20 cellular contexts compared by ENCODE assay signal in the genomic region with DNA sequence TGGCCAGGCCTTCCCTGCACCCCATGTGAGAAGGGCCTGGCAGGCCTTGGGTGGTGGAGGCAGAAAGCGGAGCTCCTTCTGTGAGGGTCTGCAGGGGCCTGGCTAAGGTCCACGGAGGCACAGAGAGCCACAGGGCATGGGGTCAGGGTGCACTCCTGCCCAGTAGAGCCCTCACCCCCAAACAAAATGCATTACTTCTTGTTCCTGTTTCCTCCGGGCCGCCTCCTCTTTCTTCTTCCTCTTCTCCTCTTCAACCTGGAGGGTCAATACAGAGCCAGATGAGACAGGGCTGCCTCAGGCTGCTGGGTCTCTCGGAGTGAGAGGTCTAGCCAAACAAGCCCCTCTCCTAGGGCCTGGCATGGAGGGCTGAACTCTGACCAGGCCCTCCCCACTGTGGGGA. TPM values are rescaled to one million over a fixed set of nuclear protein-coding genes. Genes with fewer than 3 reads are reported as not detected.
DNase-seq lines count a peak whose midpoint lies in the region; ATAC-seq and TF ChIP-seq lines count a peak whose summit lies in the region.
"Had no signal": no experiment of that assay in that cellular context is flagged by ENCODE, and none has a peak within 500 bp of the region (broad histone marks: within the 10 kb centered on the region; RNA-seq: fewer than 3 reads in every experiment).

No MANE protein-coding gene starts in this region.

- no peak overlapping the region for H3K4me3 Mint-ChIP-seq in activated CD4-positive, alpha-beta T cell treated with anti-CD3 and anti-CD28 coated beads, Interleukin-2, amount 10 ng/mL, durations not matched to agents 7 days and 5 days
- no peak overlapping the region for H3K4me3 Mint-ChIP-seq in effector memory CD8-positive, alpha-beta T cell
- H3K4me3 Mint-ChIP-seq in Calu3 (ENCODE audit: low read depth, unreplicated experiment), result no peak overlapping the region
- H3K4me3 Mint-ChIP-seq: activated B cell treated with CpG ODN at 0.5 μM for 24 hours, T-cell had no signal

- peaks cover 54% of the 10 kb centered on the region for H3K36me3 Mint-ChIP-seq in activated CD4-positive, alpha-beta T cell treated with anti-CD3 and anti-CD28 coated beads, Interleukin-2, amount 10 ng/mL, durations not matched to agents 7 days and 5 days (ENCODE audit: low read depth)
- peaks cover 55% of the 10 kb centered on the region for H3K36me3 Mint-ChIP-seq in effector memory CD8-positive, alpha-beta T cell (ENCODE audit: insufficient read depth)
- peaks cover 54% of the 10 kb centered on the region for H3K36me3 Mint-ChIP-seq in Calu3 (ENCODE audit: insufficient read depth, unreplicated experiment)

- no peak for DNase-seq in activated CD4-positive, alpha-beta T cell treated with anti-CD3 and anti-CD28 coated beads, Interleukin-2, amount 10 ng/mL, durations not matched to agents 7 days and 5 days
- no peak for DNase-seq in activated CD4-positive, alpha-beta T cell treated with anti-CD3 and anti-CD28 coated beads for 4 hours
- DNase-seq in RWPE2 (ENCODE audit: low spot score), result no peak
- DNase-seq in effector memory CD8-positive, alpha-beta T cell, result no peak
- DNase-seq in substantia nigra (lab: John Stamatoyannopoulos, UW), result no peak
- DNase-seq in GM10248 (ENCODE audit: extremely low spot score), result no peak
- DNase-seq in Calu3, result no peak
- DNase-seq in NCI-H1048 (lab: John Stamatoyannopoulos, UW), result no peak
- DNase-seq: activated B cell treated with CpG ODN at 0.5 μM for 24 hours; activated effector memory CD4-positive, alpha-beta T cell treated with anti-CD3 and anti-CD28 coated beads, Interleukin-2, amount 50 U/mL, for 16 hours; islet precursor cell; KBM-7; naive B cell; NCI-H526 treated with DMSO at 0.1 percent for 48 hours; RPMI8226; small intestine; stimulated activated CD4-positive, alpha-beta T cell treated with anti-CD3 and anti-CD28 coated beads, Interleukin-4, amount 100 ng/mL, for 4 hours had no signal

- peaks cover 32% of the 10 kb centered on the region for H3K4me1 ChIP-seq in RWPE2 (ENCODE audit: insufficient read depth, poor library complexity, severe bottlenecking)

- no peak overlapping the region for H3K4me3 ChIP-seq in RWPE2 (ENCODE audit: severe bottlenecking)
- H3K4me3 ChIP-seq: hepatocyte, lung had no signal

- peaks cover 11% of the 10 kb centered on the region for H3K4me1 Mint-ChIP-seq in activated CD4-positive, alpha-beta T cell treated with anti-CD3 and anti-CD28 coated beads, Interleukin-2, amount 10 ng/mL, durations not matched to agents 7 days and 5 days
- H3K4me1 Mint-ChIP-seq in effector memory CD8-positive, alpha-beta T cell (ENCODE audit: low read depth in 2 of 2), result peaks cover 0 to 5% of the 10 kb centered on the region in 2 donors
- H3K4me1 Mint-ChIP-seq in Calu3 (ENCODE audit: low read depth, unreplicated experiment), result peaks cover 41% of the 10 kb centered on the region
- H3K4me1 Mint-ChIP-seq: activated B cell treated with CpG ODN at 0.5 μM for 24 hours had no signal

- no TSS peak for BruUV-seq in Calu3 (replicated peaks; lab: Mats Ljungman, UMichigan)

- H3K27me3 ChIP-seq in RWPE2 (ENCODE audit: insufficient read depth, poor library complexity, severe bottlenecking), result no peaks in the 10 kb centered on the region
- H3K27me3 ChIP-seq: hepatocyte had no signal

- no peaks in the 10 kb centered on the region for H3K9me3 ChIP-seq in RWPE2 (ENCODE audit: severe bottlenecking)

- POLR2A ChIA-PET in activated CD4-positive, alpha-beta T cell treated with anti-CD3 and anti-CD28 coated beads, Interleukin-2, amount 10 ng/mL, durations not matched to agents 7 days and 5 days (lab: Charles Lee), result no interaction called here
- POLR2A ChIA-PET in GM10248 (lab: Yijun Ruan, JAX), result no interaction called here

- CTCF ChIA-PET in activated CD4-positive, alpha-beta T cell treated with anti-CD3 and anti-CD28 coated beads, Interleukin-2, amount 10 ng/mL, durations not matched to agents 7 days and 5 days (lab: Charles Lee), result interaction anchor here (4.9 kb wide), 1 partner anchor 12 kb away, joined by 18 read pairs; no protein-coding TSS in a partner anchor
- CTCF ChIA-PET in GM10248 (lab: Yijun Ruan, JAX) (interaction anchor here (1.3 kb wide), 1 partner anchor 14 kb away, joined by 3 read pairs; no protein-coding TSS in a partner anchor), Calu3 (lab: Charles Lee) (no interaction called here)

- no peaks in the 10 kb centered on the region for H3K27me3 Mint-ChIP-seq in activated CD4-positive, alpha-beta T cell treated with anti-CD3 and anti-CD28 coated beads, Interleukin-2, amount 10 ng/mL, durations not matched to agents 7 days and 5 days
- no peaks in the 10 kb centered on the region for H3K27me3 Mint-ChIP-seq in effector memory CD8-positive, alpha-beta T cell
- H3K27me3 Mint-ChIP-seq in Calu3 (ENCODE audit: unreplicated experiment), result no peaks in the 10 kb centered on the region
- H3K27me3 Mint-ChIP-seq: activated B cell treated with CpG ODN at 0.5 μM for 24 hours, naive B cell, T-cell had no signal

- peaks cover 75% of the 10 kb centered on the region for H3K36me3 ChIP-seq in RWPE2 (ENCODE audit: low read depth)

- no peak for ATAC-seq in RWPE2 (ENCODE audit: low read depth)
- ATAC-seq in effector memory CD8-positive, alpha-beta T cell (replicated peaks), result no peak
- ATAC-seq: T-cell had no signal

- TF ChIP-seq CTCF in RWPE2 (IDR thresholded peaks at IDR 0.05; ENCODE audit: poor library complexity, severe bottlenecking), result no peak
- TF ChIP-seq CTCF in GM10248 (IDR thresholded peaks at IDR 0.05; ENCODE audit: control extremely low read depth, extremely low read depth, low read depth, missing control alignments), result no peak
- no peak for TF ChIP-seq CTCF in Calu3 (IDR thresholded peaks at IDR 0.05; ENCODE audit: unreplicated experiment)

- no peaks in the 10 kb centered on the region for H3K9me3 Mint-ChIP-seq in activated CD4-positive, alpha-beta T cell treated with anti-CD3 and anti-CD28 coated beads, Interleukin-2, amount 10 ng/mL, durations not matched to agents 7 days and 5 days
- H3K9me3 Mint-ChIP-seq in effector memory CD8-positive, alpha-beta T cell, result no peaks in the 10 kb centered on the region
- no peaks in the 10 kb centered on the region for H3K9me3 Mint-ChIP-seq in Calu3 (ENCODE audit: low read depth, unreplicated experiment)
- H3K9me3 Mint-ChIP-seq: activated B cell treated with CpG ODN at 0.5 μM for 24 hours, naive B cell, T-cell had no signal

- H3K27ac ChIP-seq in RWPE2 (ENCODE audit: poor library complexity, severe bottlenecking) (peak overlapping the region; percentile 86), substantia nigra (ENCODE audit: low read depth, low read length, poor library complexity, severe bottlenecking) (peak overlapping the region; percentile 99)
- H3K27ac ChIP-seq: hepatocyte had no signal

- intact Hi-C loops in Calu3 (cut with micrococcal nuclease; ENCODE audit: unreplicated experiment), result no loop called here

- H3K27ac Mint-ChIP-seq in activated CD4-positive, alpha-beta T cell treated with anti-CD3 and anti-CD28 coated beads, Interleukin-2, amount 10 ng/mL, durations not matched to agents 7 days and 5 days, result peak overlapping the region; percentile 77
- H3K27ac Mint-ChIP-seq in effector memory CD8-positive, alpha-beta T cell, result peak overlapping the region; percentile 55 to 80
- H3K27ac Mint-ChIP-seq in Calu3 (ENCODE audit: unreplicated experiment), result no peak overlapping the region
- H3K27ac Mint-ChIP-seq: activated B cell treated with CpG ODN at 0.5 μM for 24 hours had no signal

RNA-seq across cellular contexts. Expression of gene NAP1L4, which starts 10.2 kb away (rescaled TPM):
- 100 to 1,000 TPM; 354 to 367 TPM for total RNA-seq in activated CD4-positive, alpha-beta T cell treated with anti-CD3 and anti-CD28 coated beads, Interleukin-2, amount 10 ng/mL, durations not matched to agents 7 days and 5 days
- 140 and 150 TPM in 2 replicates for total RNA-seq in Calu3 (2022)

RNA-seq across cellular contexts. Expression of gene CARS1, which starts 54.9 kb away (rescaled TPM):
- total RNA-seq in activated CD4-positive, alpha-beta T cell treated with anti-CD3 and anti-CD28 coated beads, Interleukin-2, amount 10 ng/mL, durations not matched to agents 7 days and 5 days, result 10 to 100 TPM; 81.4 to 97.6 TPM
- total RNA-seq in Calu3 (2022), result 67.6 and 80.1 TPM in 2 replicates
